In the genomic region with DNA sequence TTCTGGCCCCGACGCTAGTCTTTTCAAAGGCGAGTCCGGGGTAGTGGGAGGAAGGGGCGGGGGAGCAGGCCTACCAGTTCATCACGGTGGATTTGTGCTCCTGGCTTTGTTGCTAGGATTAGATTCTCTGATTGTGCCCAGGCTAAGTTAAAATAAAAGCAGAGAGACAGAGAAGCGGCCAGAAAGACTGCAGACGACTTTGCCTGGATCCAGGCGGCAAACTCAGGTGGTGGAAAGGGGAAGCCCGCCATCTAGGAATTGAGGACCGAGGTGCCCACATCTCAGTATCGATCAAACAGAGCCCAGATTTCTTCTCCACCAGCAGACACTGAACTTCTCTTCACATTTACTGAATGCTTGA, we compare ENCODE assay signal across 1 cellular context.
TF ChIP-seq lines count a peak whose summit lies in the region.

No MANE protein-coding gene starts in this region.

TF ChIP-seq in A549, 52 proteins besides CTCF, POLR2A, EP300 and RAD21 (continued from another document):
- TF ChIP-seq, protein P1, sequence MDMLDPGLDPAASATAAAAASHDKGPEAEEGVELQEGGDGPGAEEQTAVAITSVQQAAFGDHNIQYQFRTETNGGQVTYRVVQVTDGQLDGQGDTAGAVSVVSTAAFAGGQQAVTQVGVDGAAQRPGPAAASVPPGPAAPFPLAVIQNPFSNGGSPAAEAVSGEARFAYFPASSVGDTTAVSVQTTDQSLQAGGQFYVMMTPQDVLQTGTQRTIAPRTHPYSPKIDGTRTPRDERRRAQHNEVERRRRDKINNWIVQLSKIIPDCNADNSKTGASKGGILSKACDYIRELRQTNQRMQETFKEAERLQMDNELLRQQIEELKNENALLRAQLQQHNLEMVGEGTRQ (IDR thresholded peaks at IDR 0.05), result no peak
- TF ChIP-seq MAZ (IDR thresholded peaks at IDR 0.05; ENCODE audit: borderline replicate concordance, low read depth, low read length), result no peak
